ENCODE assay signal across 9 cellular contexts in genomic region chr1:36248250-36248894, GRCh38. TPM values are rescaled to one million over a fixed set of nuclear protein-coding genes. Genes with fewer than 3 reads are reported as not detected.
DNase-seq lines count a peak whose midpoint lies in the region; ATAC-seq, FAIRE-seq and TF ChIP-seq lines count a peak whose summit lies in the region.
"Had no signal": no experiment of that assay in that cellular context is flagged by ENCODE, and none has a peak within 500 bp of the region (broad histone marks: within the 10 kb centered on the region; RNA-seq: fewer than 3 reads in every experiment).

No MANE protein-coding gene starts in this region.

- intact Hi-C loops in colonic mucosa (cut with DNase I): no loop called here

- H3K27ac Mint-ChIP-seq in natural killer cell treated with Interleukin-12 subunit alpha and Interleukin-12 subunit beta and Interleukin-15 and Interleukin-18, amount 100 ng/mL, for 72 hours: peak overlapping the region; percentile 72 to 96

- no peak for TF ChIP-seq POLR2A in GM12892 (IDR thresholded peaks at IDR 0.05; ENCODE audit: low read depth, low read length)

- peak; percentile 86 to 94 for ATAC-seq in natural killer cell treated with Interleukin-12 subunit alpha and Interleukin-12 subunit beta and Interleukin-15 and Interleukin-18, amount 100 ng/mL, for 72 hours
- ATAC-seq in GM21360 (IDR thresholded peaks at IDR 0.05; ENCODE audit: unreplicated experiment) (no peak), GM21390 (IDR thresholded peaks at IDR 0.05; ENCODE audit: unreplicated experiment) (no peak), HG02885 (IDR thresholded peaks at IDR 0.05; ENCODE audit: poor library complexity, unreplicated experiment) (no peak)

- no peaks in the 10 kb centered on the region for H3K9me3 ChIP-seq in colonic mucosa

- H3K4me3 Mint-ChIP-seq in natural killer cell treated with Interleukin-12 subunit alpha and Interleukin-12 subunit beta and Interleukin-15 and Interleukin-18, amount 100 ng/mL, for 72 hours: peak overlapping the region; percentile 52

- no peaks in the 10 kb centered on the region for H3K9me3 Mint-ChIP-seq in natural killer cell treated with Interleukin-12 subunit alpha and Interleukin-12 subunit beta and Interleukin-15 and Interleukin-18, amount 100 ng/mL, for 72 hours

- TF ChIP-seq CTCF in C4-2B (conservative IDR thresholded peaks at IDR 0.05) (no peak), colonic mucosa (IDR thresholded peaks at IDR 0.05) (no peak)

- H3K27me3 Mint-ChIP-seq in natural killer cell treated with Interleukin-12 subunit alpha and Interleukin-12 subunit beta and Interleukin-15 and Interleukin-18, amount 100 ng/mL, for 72 hours: no peaks in the 10 kb centered on the region

- H3K4me1 Mint-ChIP-seq in natural killer cell treated with Interleukin-12 subunit alpha and Interleukin-12 subunit beta and Interleukin-15 and Interleukin-18, amount 100 ng/mL, for 72 hours (ENCODE audit: low read depth in 2 of 2): peaks cover 39 to 49% of the 10 kb centered on the region in 2 donors

- H3K36me3 Mint-ChIP-seq in natural killer cell treated with Interleukin-12 subunit alpha and Interleukin-12 subunit beta and Interleukin-15 and Interleukin-18, amount 100 ng/mL, for 72 hours: peaks cover 13% of the 10 kb centered on the region

- H3K4me1 ChIP-seq in colonic mucosa: no peaks in the 10 kb centered on the region

- DNase-seq in NCI-H226: peak; percentile 80
- peak; percentile 37 for DNase-seq in colonic mucosa
- DNase-seq in natural killer cell treated with Interleukin-12 subunit alpha and Interleukin-12 subunit beta and Interleukin-15 and Interleukin-18, amount 100 ng/mL, for 72 hours (ENCODE audit: low spot score): peak; percentile 63
- no peak for DNase-seq in GM12892 (ENCODE audit: insufficient read length)

- peak overlapping the region; percentile 76 for H3K27ac ChIP-seq in C4-2B
- no peak overlapping the region for H3K27ac ChIP-seq in colonic mucosa
- H3K27ac ChIP-seq: cardiac muscle cell had no signal

- H3K27me3 ChIP-seq in colonic mucosa: no peaks in the 10 kb centered on the region
- H3K27me3 ChIP-seq: cardiac muscle cell had no signal

- H3K4me3 ChIP-seq in colonic mucosa: no peak overlapping the region
- H3K4me3 ChIP-seq: cardiac muscle cell had no signal

- no peak for FAIRE-seq in GM12892 (lab: Jason Lieb, UNC)

- no peak overlapping the region for H3K9ac ChIP-seq in colonic mucosa (ENCODE audit: low read depth in 2 of 2, low read length in 2 of 2)

- H3K36me3 ChIP-seq in colonic mucosa: no peaks in the 10 kb centered on the region
- H3K36me3 ChIP-seq: cardiac muscle cell had no signal

RNA-seq across cellular contexts. Expression of gene THRAP3, which starts 24.1 kb away (rescaled TPM):
- 100 to 1,000 TPM in 1 of 2 donors, 10 to 100 TPM in 1; 81.0 to 103 TPM for total RNA-seq in colonic mucosa
- 100 to 1,000 TPM; 118 to 131 TPM for total RNA-seq in natural killer cell treated with Interleukin-12 subunit alpha and Interleukin-12 subunit beta and Interleukin-15 and Interleukin-18, amount 100 ng/mL, for 72 hours
- polyA plus RNA-seq in GM12892 (2012; ENCODE audit: missing spikeins): 58.4 TPM

RNA-seq across cellular contexts. Expression of gene SH3D21, which starts 57.8 kb away (rescaled TPM):
- 10 to 100 TPM in 1 of 2 donors, 1 to 10 TPM in 1; 7.4 to 22.8 TPM for total RNA-seq in colonic mucosa
- 10 to 100 TPM; 12.6 to 18.6 TPM for total RNA-seq in natural killer cell treated with Interleukin-12 subunit alpha and Interleukin-12 subunit beta and Interleukin-15 and Interleukin-18, amount 100 ng/mL, for 72 hours
- 15.3 TPM for polyA plus RNA-seq in GM12892 (2012; ENCODE audit: missing spikeins)

Comparison
In these comparisons a context has a peak if more than half of its experiments do, and no peak if none do; other contexts are left out.
1. ATAC-seq: peak in natural killer cell treated with Interleukin-12 subunit alpha and Interleukin-12 subunit beta and Interleukin-15 and Interleukin-18, amount 100 ng/mL, for 72 hours (2 of 2); none in GM21360 (single experiment), GM21390 (single experiment) and HG02885 (single experiment).